In genomic region chr12:101839324-101840283, GRCh38 we compare ENCODE assay signal across 8 cellular contexts. TPM values are rescaled to one million over a fixed set of nuclear protein-coding genes. Genes with fewer than 3 reads are reported as not detected.
DNase-seq lines count a peak whose midpoint lies in the region; ATAC-seq and TF ChIP-seq lines count a peak whose summit lies in the region.

No MANE protein-coding gene starts in this region.

- DNase-seq in AG20443 (ENCODE audit: low spot score) (peak; percentile 74), NCI-H1048 (lab: John Stamatoyannopoulos, UW) (peak; percentile 25), WERI-Rb-1 (peak; percentile 62), breast epithelium (ENCODE audit: low spot score in 2 of 2) (peak; percentile 48 to 59), kidney tubule cell (ENCODE audit: low spot score) (peak; percentile 67)
- peak; percentile 54 to 57 for DNase-seq in stimulated activated CD4-positive, alpha-beta T cell treated with anti-CD3 and anti-CD28 coated beads, Interleukin-4, amount 100 ng/mL, for 4 hours

- peak; percentile 19 for ATAC-seq in GM18502 (IDR thresholded peaks at IDR 0.05; ENCODE audit: poor library complexity, unreplicated experiment)
- no peak for ATAC-seq in GM21360 (IDR thresholded peaks at IDR 0.05; ENCODE audit: unreplicated experiment)

- intact Hi-C loops in breast epithelium (cut with DNase I; ENCODE audit: low total_unique reads): loop anchor here (10.0 kb wide), 1 partner anchor 1905 kb away; no protein-coding TSS in a partner anchor

- H3K27me3 ChIP-seq in WERI-Rb-1 (ENCODE audit: insufficient read depth, low read depth, severe bottlenecking) (no peaks in the 10 kb centered on the region), breast epithelium (no peaks in the 10 kb centered on the region)

- H3K4me1 ChIP-seq in breast epithelium: no peaks in the 10 kb centered on the region

- H3K27ac ChIP-seq in WERI-Rb-1 (no peak overlapping the region), breast epithelium (no peak overlapping the region)

- TF ChIP-seq POLR2A in breast epithelium (IDR thresholded peaks at IDR 0.05): no peak

- no peak overlapping the region for H3K4me3 ChIP-seq in WERI-Rb-1 (ENCODE audit: low read depth, low read length)
- H3K4me3 ChIP-seq in breast epithelium: no peak overlapping the region

- peak; percentile 82 for TF ChIP-seq CTCF in WERI-Rb-1 (IDR thresholded peaks at IDR 0.05; ENCODE audit: low read depth, low read length)
- peak; percentile 43 to 72 (median 59) for TF ChIP-seq CTCF in breast epithelium (IDR thresholded peaks at IDR 0.05)

- no peaks in the 10 kb centered on the region for H3K9me3 ChIP-seq in WERI-Rb-1 (ENCODE audit: severe bottlenecking)
- no peaks in the 10 kb centered on the region for H3K9me3 ChIP-seq in breast epithelium

- H3K36me3 ChIP-seq in WERI-Rb-1: no peaks in the 10 kb centered on the region
- no peaks in the 10 kb centered on the region for H3K36me3 ChIP-seq in breast epithelium

RNA-seq across cellular contexts. Expression of gene GNPTAB, which starts 8.8 kb away (rescaled TPM):
- 10 to 100 TPM; 37.4 to 59.0 (median 39.7) TPM for total RNA-seq in breast epithelium

RNA-seq across cellular contexts. Expression of gene DRAM1, which starts 37.8 kb away (rescaled TPM):
- 10 to 100 TPM; 31.2 to 32.4 (median 31.6) TPM for total RNA-seq in breast epithelium
